In genomic region chr7:84258628-84259027, GRCh38 we compare ENCODE assay signal across 1 cellular context.
TF ChIP-seq lines count a peak whose summit lies in the region.

No MANE protein-coding gene starts in this region.

TF ChIP-seq in GM23338, 12 proteins besides CTCF, POLR2A, EP300 and RAD21:
- no peak for TF ChIP-seq ZNF462 (CRISPR knock-in tag; IDR thresholded peaks at IDR 0.05)
